8 cellular contexts compared by ENCODE assay signal in genomic region chr20:31713312-31714049, GRCh38. TPM values are rescaled to one million over a fixed set of nuclear protein-coding genes. Genes with fewer than 3 reads are reported as not detected.
A peak's percentile ranks its signal among the peaks of the same experiment; 100 is the strongest.
DNase-seq lines count a peak whose midpoint lies in the region; ATAC-seq and TF ChIP-seq lines count a peak whose summit lies in the region.

No MANE protein-coding gene starts in this region.

- WGBS in prostate gland = 28% methylated on average over 8 of the region's 8 CpGs

- peak overlapping the region; percentile 97 for H3K4me3 Mint-ChIP-seq in activated CD8-positive, alpha-beta T cell treated with anti-CD3 and anti-CD28 coated beads for 36 hours
- H3K4me3 Mint-ChIP-seq in glutamatergic neuron (ENCODE audit: unreplicated experiment) = peak overlapping the region; percentile 21

- ATAC-seq in activated CD8-positive, alpha-beta T cell treated with anti-CD3 and anti-CD28 coated beads for 36 hours = no peak
- no peak for ATAC-seq in GM21528 (IDR thresholded peaks at IDR 0.05; ENCODE audit: low FRiP score, unreplicated experiment)
- ATAC-seq in HG03196 (IDR thresholded peaks at IDR 0.05; ENCODE audit: unreplicated experiment) = no peak
- no peak for ATAC-seq in HG02938 (IDR thresholded peaks at IDR 0.05; ENCODE audit: unreplicated experiment)

- POLR2A ChIA-PET in activated CD8-positive, alpha-beta T cell treated with anti-CD3 and anti-CD28 coated beads for 36 hours (lab: Charles Lee) = interaction anchor here (0.6 to 4.5 kb wide), 4 partner anchors 9 to 51 kb away, joined by 3 to 27 read pairs (median 4); partner anchors contain the start of gene BCL2L1

- DNase-seq in H4 (ENCODE audit: low spot score) (peak; percentile 92), glutamatergic neuron (no peak), prostate gland (ENCODE audit: low spot score) (no peak)
- no peak for DNase-seq in activated CD8-positive, alpha-beta T cell treated with anti-CD3 and anti-CD28 coated beads for 36 hours
- DNase-seq in activated effector memory CD4-positive, alpha-beta T cell treated with Interleukin-2 at 50 U/mL for 16 hours = no peak

- H3K4me1 Mint-ChIP-seq in activated CD8-positive, alpha-beta T cell treated with anti-CD3 and anti-CD28 coated beads for 36 hours (ENCODE audit: low read depth) = peaks cover 82% of the 10 kb centered on the region
- H3K4me1 Mint-ChIP-seq in glutamatergic neuron (ENCODE audit: low read depth, unreplicated experiment) = peaks cover 37% of the 10 kb centered on the region

- peaks cover 39% of the 10 kb centered on the region for H3K4me1 ChIP-seq in prostate gland (replicated peaks)

- TF ChIP-seq POLR2A in prostate gland (IDR thresholded peaks at IDR 0.05) = no peak

- no peaks in the 10 kb centered on the region for H3K27me3 Mint-ChIP-seq in activated CD8-positive, alpha-beta T cell treated with anti-CD3 and anti-CD28 coated beads for 36 hours
- peaks cover 5% of the 10 kb centered on the region for H3K27me3 Mint-ChIP-seq in glutamatergic neuron (ENCODE audit: unreplicated experiment)

- no peaks in the 10 kb centered on the region for H3K9me3 Mint-ChIP-seq in activated CD8-positive, alpha-beta T cell treated with anti-CD3 and anti-CD28 coated beads for 36 hours
- peaks cover 5% of the 10 kb centered on the region for H3K9me3 Mint-ChIP-seq in glutamatergic neuron (ENCODE audit: unreplicated experiment)

- H3K9me3 ChIP-seq in prostate gland = no peaks in the 10 kb centered on the region

- no peaks in the 10 kb centered on the region for H3K36me3 ChIP-seq in prostate gland

- intact Hi-C loops in activated CD8-positive, alpha-beta T cell treated with anti-CD3 and anti-CD28 coated beads for 36 hours (cut with micrococcal nuclease) = no loop called here
- intact Hi-C loops in prostate gland (cut with DNase I) = loop anchor here (2.0 kb wide), 1 partner anchor 43 kb away; no protein-coding TSS in a partner anchor

- CTCF ChIA-PET in activated CD8-positive, alpha-beta T cell treated with anti-CD3 and anti-CD28 coated beads for 36 hours (lab: Charles Lee) = interaction anchor here (0.9 to 5.6 kb wide), 7 partner anchors 10 to 154 kb away, joined by 3 to 27 read pairs (median 5); partner anchors contain the start of gene BCL2L1

- peak overlapping the region in 1 of 2 donors; percentile 0 for H3K4me3 ChIP-seq in prostate gland

- peaks cover 90% of the 10 kb centered on the region for H3K36me3 Mint-ChIP-seq in activated CD8-positive, alpha-beta T cell treated with anti-CD3 and anti-CD28 coated beads for 36 hours (ENCODE audit: low read depth)
- peaks cover 3% of the 10 kb centered on the region for H3K36me3 Mint-ChIP-seq in glutamatergic neuron (ENCODE audit: unreplicated experiment)

- H3K27ac ChIP-seq in prostate gland = peak overlapping the region; percentile 94 to 96

- H3K27me3 ChIP-seq in prostate gland (replicated peaks; ENCODE audit: insufficient read depth) = no peaks in the 10 kb centered on the region

- TF ChIP-seq CTCF in activated CD8-positive, alpha-beta T cell treated with anti-CD3 and anti-CD28 coated beads for 36 hours (IDR thresholded peaks at IDR 0.05) = no peak
- no peak for TF ChIP-seq CTCF in glutamatergic neuron (IDR thresholded peaks at IDR 0.05; ENCODE audit: partially characterized antibody, unreplicated experiment)
- TF ChIP-seq CTCF in prostate gland (IDR thresholded peaks at IDR 0.05) = no peak

- peak overlapping the region; percentile 97 for H3K27ac Mint-ChIP-seq in activated CD8-positive, alpha-beta T cell treated with anti-CD3 and anti-CD28 coated beads for 36 hours
- H3K27ac Mint-ChIP-seq in glutamatergic neuron (ENCODE audit: unreplicated experiment) = peak overlapping the region; percentile 4

RNA-seq across cellular contexts. Expression of gene BCL2L1, which starts 9.2 kb away (rescaled TPM):
- 34.2 and 42.6 TPM in 2 replicates for total RNA-seq in H4 (2014; rRNA removed; shearing (Covaris generic))
- 100 to 1,000 TPM; 182 TPM for total RNA-seq in activated CD8-positive, alpha-beta T cell treated with anti-CD3 and anti-CD28 coated beads for 36 hours
- 136 TPM for total RNA-seq in glutamatergic neuron (ENCODE audit: unreplicated experiment)
- total RNA-seq in prostate gland = 100 to 1,000 TPM; 127 to 155 TPM

RNA-seq across cellular contexts. Expression of gene TPX2, which starts 25.6 kb away (rescaled TPM):
- 111 and 128 TPM in 2 replicates for total RNA-seq in H4 (2014; rRNA removed; shearing (Covaris generic))
- total RNA-seq in activated CD8-positive, alpha-beta T cell treated with anti-CD3 and anti-CD28 coated beads for 36 hours = 100 to 1,000 TPM; 112 to 113 TPM
- 44.7 TPM for total RNA-seq in glutamatergic neuron (ENCODE audit: unreplicated experiment)
- total RNA-seq in prostate gland = 10 to 100 TPM in 1 of 2 donors, 1 to 10 TPM in 1; 1.4 to 23.2 TPM
